ENCODE assay signal across 8 cellular contexts in genomic region chr1:151762941-151763921, GRCh38. TPM values are rescaled to one million over a fixed set of nuclear protein-coding genes. Genes with fewer than 3 reads are reported as not detected.
A peak's percentile ranks its signal among the peaks of the same experiment; 100 is the strongest.
DNase-seq lines count a peak whose midpoint lies in the region; ATAC-seq and TF ChIP-seq lines count a peak whose summit lies in the region.

Gene MRPL9, minus strand, starts transcription at chr1:151763496. Its CDS starts 17 bp downstream, at chr1:151763479.

- peak within 1 kb of the TSS; percentile 95 for H3K27ac Mint-ChIP-seq in activated CD4-positive, alpha-beta T cell treated with anti-CD3 and anti-CD28 coated beads for 36 hours

- peak; percentile 96 for DNase-seq in AG08396 (ENCODE audit: low spot score)
- peak; percentile 87 for DNase-seq in NCI-H510A treated with DMSO at 0.1 percent for 48 hours (lab: John Stamatoyannopoulos, UW)
- peak; percentile 94 for DNase-seq in activated CD4-positive, alpha-beta T cell treated with anti-CD3 and anti-CD28 coated beads for 36 hours
- DNase-seq in choroid plexus epithelial cell (ENCODE audit: low read depth): peak; percentile 77
- peak; percentile 21 for DNase-seq in kidney epithelial cell (ENCODE audit: low read depth)
- DNase-seq in stimulated activated CD4-positive, alpha-beta T cell treated with anti-CD3 and anti-CD28 coated beads, Interleukin-15, amount 100 ng/mL, for 24 hours: peak; percentile 92

- H3K27me3 ChIP-seq in kidney epithelial cell (ENCODE audit: control insufficient read depth, insufficient read depth, low read length): no peaks in the 10 kb centered on the region

- intact Hi-C loops in activated CD4-positive, alpha-beta T cell treated with anti-CD3 and anti-CD28 coated beads for 36 hours (cut with DNase I, micrococcal nuclease): loop anchor here (1.0 to 5.0 kb wide), 6 partner anchors 27 to 436 kb away; partner anchors contain the start of genes TDRKH (in 2 of the 2), C2CD4D (in 1 of the 2), PI4KB (in 1 of the 2) and PSMB4 (in 1 of the 2)

- H3K4me3 ChIP-seq in choroid plexus epithelial cell (ENCODE audit: low read depth, low read length) (peak within 1 kb of the TSS; percentile 95), kidney epithelial cell (ENCODE audit: low read depth, low read length) (peak within 1 kb of the TSS; percentile 84)

- TF ChIP-seq CTCF in choroid plexus epithelial cell (conservative IDR thresholded peaks at IDR 0.05; ENCODE audit: low read depth, low read length) (no peak), kidney epithelial cell (IDR thresholded peaks at IDR 0.05; ENCODE audit: insufficient read depth, low read length, poor library complexity, severe bottlenecking) (no peak)

- POLR2A ChIA-PET in activated CD4-positive, alpha-beta T cell treated with anti-CD3 and anti-CD28 coated beads for 36 hours (lab: Charles Lee): interaction anchor here (0.6 to 1.4 kb wide), 5 partner anchors 26 to 562 kb away, joined by 3 to 7 read pairs (median 4); partner anchors contain the start of gene TDRKH

- CTCF ChIA-PET in activated CD4-positive, alpha-beta T cell treated with anti-CD3 and anti-CD28 coated beads for 36 hours (lab: Charles Lee): interaction anchor here (0.6 to 2.4 kb wide), 14 partner anchors 14 to 391 kb away, joined by 3 to 17 read pairs (median 3); partner anchors contain the start of genes SELENBP1 and TDRKH

- H3K36me3 ChIP-seq in kidney epithelial cell (ENCODE audit: control insufficient read depth, insufficient read depth, low read length): peaks cover 1% of the 10 kb centered on the region

- H3K4me3 Mint-ChIP-seq in activated CD4-positive, alpha-beta T cell treated with anti-CD3 and anti-CD28 coated beads for 36 hours: peak within 1 kb of the TSS; percentile 89

- peaks cover 24% of the 10 kb centered on the region for H3K4me1 Mint-ChIP-seq in activated CD4-positive, alpha-beta T cell treated with anti-CD3 and anti-CD28 coated beads for 36 hours

- ATAC-seq in GM19025 (IDR thresholded peaks at IDR 0.05; ENCODE audit: low read depth, unreplicated experiment) (peak; percentile 94), HG03378 (IDR thresholded peaks at IDR 0.05; ENCODE audit: unreplicated experiment) (peak; percentile 77)
- ATAC-seq in activated CD4-positive, alpha-beta T cell treated with anti-CD3 and anti-CD28 coated beads for 36 hours: peak; percentile 99

- H3K27me3 Mint-ChIP-seq in activated CD4-positive, alpha-beta T cell treated with anti-CD3 and anti-CD28 coated beads for 36 hours: no peaks in the 10 kb centered on the region

- H3K36me3 Mint-ChIP-seq in activated CD4-positive, alpha-beta T cell treated with anti-CD3 and anti-CD28 coated beads for 36 hours (ENCODE audit: low read depth): peaks cover 27% of the 10 kb centered on the region

- no peaks in the 10 kb centered on the region for H3K9me3 Mint-ChIP-seq in activated CD4-positive, alpha-beta T cell treated with anti-CD3 and anti-CD28 coated beads for 36 hours (ENCODE audit: low read depth)

RNA-seq across cellular contexts. Expression of gene MRPL9, which starts in this region (rescaled TPM):
- total RNA-seq in activated CD4-positive, alpha-beta T cell treated with anti-CD3 and anti-CD28 coated beads for 36 hours: 100 to 1,000 TPM; 139 to 184 TPM
- total RNA-seq in kidney epithelial cell: 92.1 and 119 TPM in 2 replicates

Comparison
In these comparisons a context has a peak if more than half of its experiments do, and no peak if none do; other contexts are left out.
1. Peak in every context shown above with its lines: DNase-seq, ATAC-seq and H3K4me3 ChIP-seq.
2. DNase-seq: peak in every context shown above with its lines; median percentile 96 in AG08396; 94 in activated CD4-positive, alpha-beta T cell treated with anti-CD3 and anti-CD28 coated beads for 36 hours; 92 in stimulated activated CD4-positive, alpha-beta T cell treated with anti-CD3 and anti-CD28 coated beads, Interleukin-15, amount 100 ng/mL, for 24 hours; 87 in NCI-H510A treated with DMSO at 0.1 percent for 48 hours; 77 in choroid plexus epithelial cell; 21 in kidney epithelial cell.